12 cellular contexts compared by ENCODE assay signal in genomic region chr10:96922978-96923948, GRCh38.
"Had no signal": no experiment of that assay in that cellular context is flagged by ENCODE, and none has a peak within 500 bp of the region (broad histone marks: within the 10 kb centered on the region; RNA-seq: fewer than 3 reads in every experiment).

No MANE protein-coding gene starts in this region.

- H3K36me3 ChIP-seq: ovary had no signal

- H3K4me2 ChIP-seq: neural progenitor cell had no signal

- DNase-seq: activated CD4-positive, alpha-beta T cell treated with anti-CD3 and anti-CD28 coated beads, Interleukin-2, amount 50 U/mL, for 4 hours; activated naive CD4-positive, alpha-beta T cell; aorta; cortex of kidney; mesenchymal stem cell; naive thymus-derived CD4-positive, alpha-beta T cell; ovary; stimulated activated naive CD4-positive, alpha-beta T cell; T-helper 2 cell had no signal

- H3K27ac ChIP-seq: esophagus muscularis mucosa, neural progenitor cell, ovary had no signal

- H2AFZ ChIP-seq: neural progenitor cell had no signal

- H3K27me3 ChIP-seq: esophagus muscularis mucosa, neural progenitor cell, ovary had no signal

- H3K9me3 ChIP-seq: esophagus muscularis mucosa, ovary had no signal

- H3K4me1 ChIP-seq: neural progenitor cell had no signal

- H3K27ac Mint-ChIP-seq: naive thymus-derived CD4-positive, alpha-beta T cell; neural progenitor cell; type B pancreatic cell had no signal

- ATAC-seq: naive thymus-derived CD4-positive, alpha-beta T cell had no signal

- H3K27me3 Mint-ChIP-seq: naive thymus-derived CD4-positive, alpha-beta T cell; type B pancreatic cell had no signal

- H3K4me3 ChIP-seq: esophagus muscularis mucosa, neural progenitor cell, ovary had no signal

- H3K4me1 Mint-ChIP-seq: neural progenitor cell had no signal

- H3K4me3 Mint-ChIP-seq: naive thymus-derived CD4-positive, alpha-beta T cell; neural progenitor cell; type B pancreatic cell had no signal
